ENCODE assay signal across 8 cellular contexts in the genomic region with DNA sequence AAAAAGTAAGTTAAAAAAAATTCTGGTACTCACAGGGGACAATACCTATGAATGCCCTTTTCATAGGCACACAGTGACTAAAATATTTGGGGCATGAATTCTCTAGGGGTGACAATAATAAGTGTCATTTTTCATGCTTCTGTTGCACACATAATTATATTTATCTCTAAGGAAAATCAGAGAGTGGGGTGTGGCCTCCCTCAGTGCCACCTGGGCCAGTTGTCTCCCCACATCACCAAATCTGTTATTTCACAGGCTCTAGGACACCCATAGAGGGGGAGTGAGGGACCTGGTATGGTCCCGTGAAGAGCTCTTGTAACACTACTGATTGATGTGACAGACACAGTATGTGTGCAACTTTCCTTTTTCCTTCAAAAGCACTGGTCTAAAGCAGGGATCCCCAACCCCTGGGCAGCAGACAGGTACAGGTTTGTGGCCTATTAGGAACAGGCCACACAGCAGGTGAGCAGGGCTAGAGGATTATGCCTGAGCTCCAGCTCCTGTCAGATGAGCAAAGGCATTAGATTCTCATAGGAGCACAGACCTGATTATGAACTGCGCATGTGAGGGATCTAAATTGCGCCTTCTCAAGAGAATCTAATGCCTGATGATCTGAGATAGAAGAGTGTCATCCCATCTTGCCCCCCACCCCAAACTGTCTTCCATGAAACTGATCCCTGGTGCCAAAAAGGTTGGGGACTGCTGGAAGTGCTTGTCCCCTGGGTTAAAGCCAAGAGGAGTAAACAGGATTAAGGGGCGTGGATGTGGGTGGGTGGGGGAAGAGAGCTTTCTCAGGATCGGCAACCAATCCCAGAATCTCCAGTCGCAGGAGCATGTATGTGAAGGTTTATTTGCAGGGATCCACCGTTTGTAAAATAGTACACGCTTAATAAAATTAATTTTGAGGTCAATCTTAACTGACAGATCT.
DNase-seq lines count a peak whose midpoint lies in the region; ATAC-seq and TF ChIP-seq lines count a peak whose summit lies in the region.

No MANE protein-coding gene starts in this region.

- H3K27ac ChIP-seq in subcutaneous abdominal adipose tissue (ENCODE audit: low read depth, low read length): peak overlapping the region; percentile 88

- no peaks in the 10 kb centered on the region for H3K27me3 ChIP-seq in subcutaneous abdominal adipose tissue (ENCODE audit: control insufficient read depth in 5 of 5, insufficient read depth in 4 of 5, low read length in 5 of 5)

- H3K36me3 ChIP-seq in subcutaneous abdominal adipose tissue (ENCODE audit: control insufficient read depth in 5 of 5, insufficient read depth in 5 of 5, low read length in 5 of 5): no peaks in the 10 kb centered on the region

- peak overlapping the region; percentile 68 to 94 (median 80) for H3K9ac ChIP-seq in subcutaneous abdominal adipose tissue (ENCODE audit: low read length in 5 of 5)

- peaks cover 0 to 17% (median 9%) of the 10 kb centered on the region in 5 donors for H3K4me1 ChIP-seq in subcutaneous abdominal adipose tissue (ENCODE audit: control insufficient read depth in 5 of 5, insufficient read depth in 5 of 5, low read length in 5 of 5)

- in situ Hi-C loops in astrocyte of the spinal cord (cut with HindIII; ENCODE audit: low sequenced_read_pairs): no loop called here

- H3K4me3 ChIP-seq in astrocyte of the spinal cord (ENCODE audit: low read depth, low read length): peak overlapping the region; percentile 53
- H3K4me3 ChIP-seq in subcutaneous abdominal adipose tissue (ENCODE audit: low read depth in 1 of 5, low read length in 5 of 5): peak overlapping the region; percentile 72 to 84 (median 74)

- H3K9me3 ChIP-seq in subcutaneous abdominal adipose tissue (ENCODE audit: control insufficient read depth in 5 of 5, low read length in 5 of 5): no peaks in the 10 kb centered on the region

- no peak for TF ChIP-seq CTCF in astrocyte of the spinal cord (IDR thresholded peaks at IDR 0.05; ENCODE audit: low read depth, low read length)

- ATAC-seq in HG02678 (IDR thresholded peaks at IDR 0.05; ENCODE audit: unreplicated experiment) (no peak), GM21447 (IDR thresholded peaks at IDR 0.05; ENCODE audit: unreplicated experiment) (no peak)

- peak; percentile 39 for DNase-seq in ELR (ENCODE audit: low read depth)
- peak; percentile 9 for DNase-seq in NCI-H1105 treated with DMSO at 0.1 percent for 48 hours (lab: John Stamatoyannopoulos, UW)
- no peak for DNase-seq in astrocyte of the spinal cord (ENCODE audit: low read depth, low spot score)
- DNase-seq in inferior parietal cortex (ENCODE audit: extremely low spot score): peak; percentile 19
- no peak for DNase-seq in NCI-H2081 treated with DMSO at 0.1 percent for 48 hours (lab: John Stamatoyannopoulos, UW)

Comparison
In these comparisons a context has a peak if more than half of its experiments do, and no peak if none do; other contexts are left out.
1. DNase-seq: peak in ELR (single experiment), NCI-H1105 treated with DMSO at 0.1 percent for 48 hours (single experiment) and inferior parietal cortex (single experiment); none in astrocyte of the spinal cord (single experiment) and NCI-H2081 treated with DMSO at 0.1 percent for 48 hours (single experiment).